In genomic region chr21:41240040-41240439, GRCh38 we compare ENCODE assay signal across 18 cellular contexts.
DNase-seq lines count a peak whose midpoint lies in the region; ATAC-seq and TF ChIP-seq lines count a peak whose summit lies in the region.
"Had no signal": no experiment of that assay in that cellular context is flagged by ENCODE, and none has a peak within 500 bp of the region (broad histone marks: within the 10 kb centered on the region; RNA-seq: fewer than 3 reads in every experiment).

No MANE protein-coding gene starts in this region.

- H2AFZ ChIP-seq in OCI-LY3 (ENCODE audit: low read depth, low read length), result no peak overlapping the region
- H2AFZ ChIP-seq: GM23338 had no signal

- H3K4me1 Mint-ChIP-seq in IgD-negative memory B cell, result peaks cover 7 to 11% (median 9%) of the 10 kb centered on the region in 3 donors
- H3K4me1 Mint-ChIP-seq in memory B cell, result peaks cover 18% of the 10 kb centered on the region
- H3K4me1 Mint-ChIP-seq in stimulated activated memory B cell treated with anti-CD40 and anti-IgM and Interleukin-4, amounts not matched to agents 10 μg/mL and 1 μg/mL and 100 μg/mL, for 72 hours, result peaks cover 22% of the 10 kb centered on the region
- H3K4me1 Mint-ChIP-seq in stimulated activated effector memory CD8-positive, alpha-beta T cell treated with anti-CD3 and anti-CD28 coated beads, Interleukin-12 subunit alpha, Interleukin-12 subunit beta, amount 100 ng/mL, for 72 hours, result no peaks in the 10 kb centered on the region
- H3K4me1 Mint-ChIP-seq: CD4-positive, alpha-beta memory T cell had no signal

- H3K4me1 ChIP-seq in OCI-LY3 (ENCODE audit: low read length), result peaks cover 18% of the 10 kb centered on the region
- no peaks in the 10 kb centered on the region for H3K4me1 ChIP-seq in right atrium auricular region

- H3K36me3 ChIP-seq in OCI-LY3 (replicated peaks; ENCODE audit: low read depth, low read length) (no peaks in the 10 kb centered on the region), right atrium auricular region (peaks cover 14% of the 10 kb centered on the region)

- no peaks in the 10 kb centered on the region for H4K20me1 ChIP-seq in OCI-LY3 (ENCODE audit: insufficient read depth, low read length)

- H3K9me3 Mint-ChIP-seq in IgD-negative memory B cell (no peaks in the 10 kb centered on the region), memory B cell (peaks cover 2% of the 10 kb centered on the region)
- no peaks in the 10 kb centered on the region for H3K9me3 Mint-ChIP-seq in stimulated activated memory B cell treated with anti-CD40 and anti-IgM and Interleukin-4, amounts not matched to agents 10 μg/mL and 1 μg/mL and 100 μg/mL, for 72 hours
- H3K9me3 Mint-ChIP-seq in stimulated activated effector memory CD8-positive, alpha-beta T cell treated with anti-CD3 and anti-CD28 coated beads, Interleukin-12 subunit alpha, Interleukin-12 subunit beta, amount 100 ng/mL, for 72 hours, result no peaks in the 10 kb centered on the region
- H3K9me3 Mint-ChIP-seq: GM23338, H9 had no signal

- no peak overlapping the region for H3K27ac Mint-ChIP-seq in IgD-negative memory B cell
- H3K27ac Mint-ChIP-seq in memory B cell, result peak overlapping the region; percentile 50
- H3K27ac Mint-ChIP-seq in stimulated activated memory B cell treated with anti-CD40 and anti-IgM and Interleukin-4, amounts not matched to agents 10 μg/mL and 1 μg/mL and 100 μg/mL, for 72 hours, result peak overlapping the region; percentile 57
- H3K27ac Mint-ChIP-seq in stimulated activated effector memory CD8-positive, alpha-beta T cell treated with anti-CD3 and anti-CD28 coated beads, Interleukin-12 subunit alpha, Interleukin-12 subunit beta, amount 100 ng/mL, for 72 hours, result no peak overlapping the region
- H3K27ac Mint-ChIP-seq: CD4-positive, alpha-beta memory T cell; GM23338; HFFc6 had no signal

- H3K4me3 Mint-ChIP-seq in IgD-negative memory B cell (peak overlapping the region in 3 of 4 donors; percentile 32 to 63 (median 50)), memory B cell (no peak overlapping the region)
- no peak overlapping the region for H3K4me3 Mint-ChIP-seq in stimulated activated memory B cell treated with anti-CD40 and anti-IgM and Interleukin-4, amounts not matched to agents 10 μg/mL and 1 μg/mL and 100 μg/mL, for 72 hours
- no peak overlapping the region for H3K4me3 Mint-ChIP-seq in stimulated activated effector memory CD8-positive, alpha-beta T cell treated with anti-CD3 and anti-CD28 coated beads, Interleukin-12 subunit alpha, Interleukin-12 subunit beta, amount 100 ng/mL, for 72 hours
- H3K4me3 Mint-ChIP-seq: CD4-positive, alpha-beta memory T cell; GM23338; H9; HFFc6 had no signal

- H3K36me3 Mint-ChIP-seq in IgD-negative memory B cell, result peaks cover 13% of the 10 kb centered on the region
- H3K36me3 Mint-ChIP-seq in memory B cell, result peaks cover 33% of the 10 kb centered on the region
- peaks cover 44% of the 10 kb centered on the region for H3K36me3 Mint-ChIP-seq in stimulated activated memory B cell treated with anti-CD40 and anti-IgM and Interleukin-4, amounts not matched to agents 10 μg/mL and 1 μg/mL and 100 μg/mL, for 72 hours
- H3K36me3 Mint-ChIP-seq in stimulated activated effector memory CD8-positive, alpha-beta T cell treated with anti-CD3 and anti-CD28 coated beads, Interleukin-12 subunit alpha, Interleukin-12 subunit beta, amount 100 ng/mL, for 72 hours, result no peaks in the 10 kb centered on the region
- H3K36me3 Mint-ChIP-seq: CD4-positive, alpha-beta memory T cell had no signal

- no peak overlapping the region for H3K4me3 ChIP-seq in OCI-LY3 (ENCODE audit: low read length)
- H3K4me3 ChIP-seq in right atrium auricular region, result no peak overlapping the region
- H3K4me3 ChIP-seq: GM23338 had no signal

- H3K27me3 ChIP-seq in OCI-LY3 (ENCODE audit: low read depth, low read length) (peaks cover 11% of the 10 kb centered on the region), right atrium auricular region (no peaks in the 10 kb centered on the region)

- H3K9ac ChIP-seq in OCI-LY3 (ENCODE audit: low read length), result no peak overlapping the region

- H3K27ac ChIP-seq in OCI-LY3 (ENCODE audit: low read length) (no peak overlapping the region), right atrium auricular region (no peak overlapping the region)

- no peak for ATAC-seq in memory B cell (ENCODE audit: low read depth)
- no peak for ATAC-seq in stimulated activated memory B cell treated with anti-CD40 and anti-IgM and Interleukin-4, amounts not matched to agents 10 μg/mL and 1 μg/mL and 100 μg/mL, for 72 hours
- no peak for ATAC-seq in stimulated activated effector memory CD8-positive, alpha-beta T cell treated with anti-CD3 and anti-CD28 coated beads, Interleukin-12 subunit alpha, Interleukin-12 subunit beta, amount 100 ng/mL, for 72 hours
- ATAC-seq: GM23338 had no signal

- no peak for TF ChIP-seq CTCF in OCI-LY3 (IDR thresholded peaks at IDR 0.05; ENCODE audit: low read depth, low read length)
- TF ChIP-seq CTCF in right atrium auricular region (IDR thresholded peaks at IDR 0.05), result no peak

- DNase-seq in memory B cell (ENCODE audit: low spot score in 2 of 2) (no peak), right atrium auricular region (ENCODE audit: low spot score) (no peak), T-helper 1 cell (no peak), HCEC 1CT (no peak)
- DNase-seq in stimulated activated effector memory CD8-positive, alpha-beta T cell treated with anti-CD3 and anti-CD28 coated beads, Interleukin-12 subunit alpha, Interleukin-12 subunit beta, amount 100 ng/mL, for 72 hours (ENCODE audit: low spot score in 2 of 2), result no peak
- DNase-seq: C1 segment of cervical spinal cord; Calu3; CD4-positive, alpha-beta memory T cell; COR-L47; DMS53; DMS79 treated with DMSO at 0.1 percent for 48 hours; GF-D8; H9; HFFc6 had no signal

- no peaks in the 10 kb centered on the region for H3K79me2 ChIP-seq in OCI-LY3 (ENCODE audit: low read length)

- H3K9me3 ChIP-seq in OCI-LY3 (ENCODE audit: insufficient read depth, low read length), result no peaks in the 10 kb centered on the region
- H3K9me3 ChIP-seq in right atrium auricular region, result no peaks in the 10 kb centered on the region

- no peaks in the 10 kb centered on the region for H3K27me3 Mint-ChIP-seq in IgD-negative memory B cell
- no peaks in the 10 kb centered on the region for H3K27me3 Mint-ChIP-seq in memory B cell
- no peaks in the 10 kb centered on the region for H3K27me3 Mint-ChIP-seq in stimulated activated memory B cell treated with anti-CD40 and anti-IgM and Interleukin-4, amounts not matched to agents 10 μg/mL and 1 μg/mL and 100 μg/mL, for 72 hours

- H3K4me2 ChIP-seq in OCI-LY3 (ENCODE audit: low read length), result peak overlapping the region; percentile 36; the same call in 1 of the 2 replicates
- H3K4me2 ChIP-seq: GM23338 had no signal

Comparison
In these comparisons a context has a peak if more than half of its experiments do, and no peak if none do; other contexts are left out.
1. H3K27ac Mint-ChIP-seq: peak in memory B cell (single experiment) and stimulated activated memory B cell treated with anti-CD40 and anti-IgM and Interleukin-4, amounts not matched to agents 10 μg/mL and 1 μg/mL and 100 μg/mL, for 72 hours (single experiment); none in IgD-negative memory B cell (0 of 3) and stimulated activated effector memory CD8-positive, alpha-beta T cell treated with anti-CD3 and anti-CD28 coated beads, Interleukin-12 subunit alpha, Interleukin-12 subunit beta, amount 100 ng/mL, for 72 hours (single experiment).
2. H3K4me3 Mint-ChIP-seq: peak in IgD-negative memory B cell (3 of 4); none in memory B cell (single experiment), stimulated activated memory B cell treated with anti-CD40 and anti-IgM and Interleukin-4, amounts not matched to agents 10 μg/mL and 1 μg/mL and 100 μg/mL, for 72 hours (single experiment) and stimulated activated effector memory CD8-positive, alpha-beta T cell treated with anti-CD3 and anti-CD28 coated beads, Interleukin-12 subunit alpha, Interleukin-12 subunit beta, amount 100 ng/mL, for 72 hours (single experiment).